9 cellular contexts compared by ENCODE assay signal in genomic region chr6:152129606-152130249, GRCh38.
A peak's percentile ranks its signal among the peaks of the same experiment; 100 is the strongest.
DNase-seq lines count a peak whose midpoint lies in the region; ATAC-seq and TF ChIP-seq lines count a peak whose summit lies in the region.
"Had no signal": no experiment of that assay in that cellular context is flagged by ENCODE, and none has a peak within 500 bp of the region (broad histone marks: within the 10 kb centered on the region; RNA-seq: fewer than 3 reads in every experiment).

No MANE protein-coding gene starts in this region.

- no peak overlapping the region for H3K4me3 Mint-ChIP-seq in activated T-cell treated with anti-CD3 and anti-CD28 coated beads, Interleukin-2, amount 50 U/mL, for 72 hours
- no peak overlapping the region for H3K4me3 Mint-ChIP-seq in naive thymus-derived CD4-positive, alpha-beta T cell

- no peak for TF ChIP-seq POLR2A in prostate gland (IDR thresholded peaks at IDR 0.05)

- H3K36me3 ChIP-seq in naive thymus-derived CD4-positive, alpha-beta T cell (ENCODE audit: control insufficient read depth in 2 of 3, insufficient read depth in 3 of 3, low read length in 3 of 3): peaks cover 44 to 97% (median 49%) of the 10 kb centered on the region in 3 experiments
- H3K36me3 ChIP-seq in urinary bladder (ENCODE audit: insufficient read depth) (peaks cover 4% of the 10 kb centered on the region), prostate gland (no peaks in the 10 kb centered on the region)

- CTCF ChIA-PET in naive thymus-derived CD4-positive, alpha-beta T cell (lab: Charles Lee): interaction anchor here (0.7 kb wide), 1 partner anchor 13 kb away, joined by 3 read pairs; no protein-coding TSS in a partner anchor

- intact Hi-C loops in naive thymus-derived CD4-positive, alpha-beta T cell (cut with micrococcal nuclease): loop anchor here in 1 of 2 donors (10.0 kb wide), 1 partner anchor 685 kb away; no protein-coding TSS in a partner anchor
- intact Hi-C loops in posterior vena cava (cut with DNase I) (no loop called here), prostate gland (cut with DNase I) (loop anchor here (5.0 kb wide), 1 partner anchor 138 kb away; no protein-coding TSS in a partner anchor)

- no peaks in the 10 kb centered on the region for H3K4me1 ChIP-seq in naive thymus-derived CD4-positive, alpha-beta T cell (ENCODE audit: control insufficient read depth in 2 of 2, insufficient read depth in 2 of 2, low read length in 2 of 2)
- no peaks in the 10 kb centered on the region for H3K4me1 ChIP-seq in urinary bladder (ENCODE audit: insufficient read depth)
- H3K4me1 ChIP-seq in prostate gland (replicated peaks): no peaks in the 10 kb centered on the region

- TF ChIP-seq CTCF in fibroblast of villous mesenchyme (IDR thresholded peaks at IDR 0.05; ENCODE audit: insufficient read depth, low read depth, low read length): no peak
- no peak for TF ChIP-seq CTCF in prostate gland (IDR thresholded peaks at IDR 0.05)

- peak overlapping the region; percentile 48 for H3K27ac Mint-ChIP-seq in activated T-cell treated with anti-CD3 and anti-CD28 coated beads, Interleukin-2, amount 50 U/mL, for 72 hours
- peak overlapping the region in 7 of 9 donors; percentile 4 to 70 (median 51) for H3K27ac Mint-ChIP-seq in naive thymus-derived CD4-positive, alpha-beta T cell

- H3K9me3 Mint-ChIP-seq in activated T-cell treated with anti-CD3 and anti-CD28 coated beads, Interleukin-2, amount 50 U/mL, for 72 hours: no peaks in the 10 kb centered on the region
- no peaks in the 10 kb centered on the region for H3K9me3 Mint-ChIP-seq in naive thymus-derived CD4-positive, alpha-beta T cell

- H3K4me3 ChIP-seq in fibroblast of villous mesenchyme (ENCODE audit: low read depth, low read length) (peak overlapping the region; percentile 48), urinary bladder (ENCODE audit: low read depth, low read length) (peak overlapping the region; percentile 24), prostate gland (no peak overlapping the region)
- H3K4me3 ChIP-seq in naive thymus-derived CD4-positive, alpha-beta T cell (ENCODE audit: low read length): no peak overlapping the region

- H3K9me3 ChIP-seq in naive thymus-derived CD4-positive, alpha-beta T cell (ENCODE audit: control insufficient read depth in 2 of 3, low read length in 3 of 3): no peaks in the 10 kb centered on the region
- H3K9me3 ChIP-seq in prostate gland: no peaks in the 10 kb centered on the region

- H3K27me3 ChIP-seq in naive thymus-derived CD4-positive, alpha-beta T cell (ENCODE audit: control insufficient read depth in 2 of 2, insufficient read depth in 2 of 2, low read length in 2 of 2): no peaks in the 10 kb centered on the region
- H3K27me3 ChIP-seq in prostate gland (replicated peaks; ENCODE audit: insufficient read depth): no peaks in the 10 kb centered on the region

- POLR2A ChIA-PET in naive thymus-derived CD4-positive, alpha-beta T cell (lab: Charles Lee): interaction anchor here (0.9 kb wide), 1 partner anchor 19 kb away, joined by 3 read pairs; no protein-coding TSS in a partner anchor

- WGBS in urinary bladder: 36% methylated on average over 11 of the region's 11 CpGs
- WGBS in prostate gland: 59% methylated on average over 11 of the region's 11 CpGs

- H3K4me1 Mint-ChIP-seq in activated T-cell treated with anti-CD3 and anti-CD28 coated beads, Interleukin-2, amount 50 U/mL, for 72 hours (ENCODE audit: low read depth): no peaks in the 10 kb centered on the region
- H3K4me1 Mint-ChIP-seq in naive thymus-derived CD4-positive, alpha-beta T cell: peaks cover 0 to 6% (median 0%) of the 10 kb centered on the region in 7 donors

- peaks cover 3 to 6% of the 10 kb centered on the region in 2 donors for H3K36me3 Mint-ChIP-seq in activated T-cell treated with anti-CD3 and anti-CD28 coated beads, Interleukin-2, amount 50 U/mL, for 72 hours (ENCODE audit: insufficient read depth in 2 of 2)
- peaks cover 20 to 57% (median 23%) of the 10 kb centered on the region in 5 donors for H3K36me3 Mint-ChIP-seq in naive thymus-derived CD4-positive, alpha-beta T cell

- no peak overlapping the region for H3K27ac ChIP-seq in naive thymus-derived CD4-positive, alpha-beta T cell (ENCODE audit: low read depth, low read length)
- H3K27ac ChIP-seq in urinary bladder (ENCODE audit: low read depth): no peak overlapping the region
- no peak overlapping the region for H3K27ac ChIP-seq in prostate gland

- no peaks in the 10 kb centered on the region for H3K27me3 Mint-ChIP-seq in activated T-cell treated with anti-CD3 and anti-CD28 coated beads, Interleukin-2, amount 50 U/mL, for 72 hours (ENCODE audit: low read depth)
- H3K27me3 Mint-ChIP-seq in naive thymus-derived CD4-positive, alpha-beta T cell: no peaks in the 10 kb centered on the region

- ATAC-seq in activated T-cell treated with anti-CD3 and anti-CD28 coated beads, Interleukin-2, amount 50 U/mL, for 72 hours (replicated peaks in 1 of 2): no peak
- ATAC-seq in naive thymus-derived CD4-positive, alpha-beta T cell: no peak

- DNase-seq in activated T-cell treated with anti-CD3 and anti-CD28 coated beads, Interleukin-2, amount 50 U/mL, for 72 hours: no peak
- DNase-seq in activated T-cell treated with anti-CD3 and anti-CD28 coated beads, Interleukin-2, amount 50 U/mL, for 1 hour: no peak
- DNase-seq in fibroblast of villous mesenchyme (ENCODE audit: low read depth): peak; percentile 92
- DNase-seq in naive thymus-derived CD4-positive, alpha-beta T cell: no peak
- no peak for DNase-seq in posterior vena cava (ENCODE audit: low spot score)
- DNase-seq in SW480 (ENCODE audit: low spot score): no peak
- DNase-seq in prostate gland (ENCODE audit: low spot score): no peak
- DNase-seq: activated CD4-positive, alpha-beta T cell treated with anti-CD3 and anti-CD28 coated beads, Interleukin-2, amount 50 U/mL, for 1 hour had no signal

Comparison
In these comparisons a context has a peak if more than half of its experiments do, and no peak if none do; other contexts are left out.
1. H3K4me3 ChIP-seq: peak in fibroblast of villous mesenchyme (single experiment) and urinary bladder (single experiment); none in naive thymus-derived CD4-positive, alpha-beta T cell (single experiment) and prostate gland (0 of 2).